Comparison of ENCODE assay signal across 19 cellular contexts in the genomic region with DNA sequence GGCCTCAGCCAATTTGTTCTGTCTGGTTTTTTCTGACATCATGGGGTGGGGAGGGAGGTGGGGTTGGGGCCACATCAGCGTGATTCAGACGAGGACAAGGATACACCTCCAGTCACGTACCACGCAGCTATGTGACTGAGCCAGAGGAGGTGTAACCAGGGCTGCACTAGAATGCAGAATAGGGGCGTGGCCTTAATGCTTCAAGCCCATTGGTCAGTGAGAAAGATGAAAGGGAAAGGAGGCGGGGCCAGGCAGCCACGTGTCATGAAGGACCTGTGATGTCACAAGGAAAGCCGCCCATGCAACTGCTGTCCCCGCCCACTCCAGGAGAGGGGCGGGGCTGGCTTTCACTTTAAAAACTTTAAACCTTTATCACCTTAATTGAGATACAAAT. TPM values are rescaled to one million over a fixed set of nuclear protein-coding genes. Genes with fewer than 3 reads are reported as not detected.
DNase-seq lines count a peak whose midpoint lies in the region; TF ChIP-seq lines count a peak whose summit lies in the region.
"Had no signal": no experiment of that assay in that cellular context is flagged by ENCODE, and none has a peak within 500 bp of the region (broad histone marks: within the 10 kb centered on the region; RNA-seq: fewer than 3 reads in every experiment).

A gene with protein sequence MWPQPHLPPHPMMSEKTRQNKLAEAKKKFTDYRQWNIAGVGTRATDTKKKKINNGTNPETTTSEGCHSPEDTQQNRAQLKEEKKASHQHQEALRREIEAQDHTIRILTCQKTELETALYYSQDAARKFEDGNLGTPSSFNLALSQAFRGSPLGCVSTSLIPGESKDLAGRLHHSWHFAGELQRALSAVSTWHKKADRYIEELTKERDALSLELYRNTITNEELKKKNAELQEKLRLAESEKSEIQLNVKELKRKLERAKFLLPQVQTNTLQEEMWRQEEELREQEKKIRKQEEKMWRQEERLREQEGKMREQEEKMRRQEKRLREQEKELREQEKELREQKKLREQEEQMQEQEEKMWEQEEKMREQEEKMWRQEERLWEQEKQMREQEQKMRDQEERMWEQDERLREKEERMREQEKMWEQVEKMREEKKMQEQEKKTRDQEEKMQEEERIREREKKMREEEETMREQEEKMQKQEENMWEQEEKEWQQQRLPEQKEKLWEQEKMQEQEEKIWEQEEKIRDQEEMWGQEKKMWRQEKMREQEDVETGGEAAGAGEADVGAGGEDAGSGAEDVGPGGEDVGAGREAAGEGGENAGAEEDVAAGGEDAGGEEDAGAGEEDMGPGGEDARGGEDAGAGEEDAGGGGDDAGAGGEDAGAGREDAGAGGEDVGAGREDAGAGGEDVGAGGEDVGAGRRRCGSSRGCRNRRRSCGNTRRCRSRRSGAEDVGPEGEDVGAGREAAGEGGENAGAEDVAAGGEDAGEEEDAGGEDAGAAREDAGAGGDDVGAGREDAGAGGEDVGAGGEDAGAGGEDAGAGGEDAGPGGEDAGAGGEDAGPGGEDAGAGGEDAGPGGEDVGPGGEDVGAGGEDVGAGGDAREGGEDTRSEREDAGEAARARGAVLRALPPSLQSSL (minus strand): TSS at position 137 of the 394 bp plus-strand sequence. CDS start 62 bp downstream, at position 75.

- peak; percentile 3 to 13 for DNase-seq in stimulated activated CD4-positive, alpha-beta T cell treated with anti-CD3 and anti-CD28 coated beads, Interleukin-4, amount 100 ng/mL, for 48 hours (ENCODE audit: low read depth in 2 of 2)
- no peak for DNase-seq in stimulated activated CD4-positive, alpha-beta T cell treated with anti-CD3 and anti-CD28 coated beads, Interleukin-2, amount 100 ng/mL, for 48 hours
- DNase-seq in HT1080 (ENCODE audit: low read depth) (peak; percentile 59), SK-MEL-5 (ENCODE audit: low read depth, low spot score) (peak; percentile 58), Ammon's horn (ENCODE audit: low spot score) (no peak), H4 (ENCODE audit: low spot score) (no peak), GM13977 (ENCODE audit: low spot score) (no peak)
- DNase-seq: activated CD8-positive, alpha-beta memory T cell treated with anti-CD3 and anti-CD28 coated beads, Interleukin-2, amount 50 U/mL, for 48 hours; activated naive CD4-positive, alpha-beta T cell treated with anti-CD3 and anti-CD28 coated beads for 36 hours; CD4-positive, alpha-beta memory T cell; dermis blood vessel endothelial cell; esophagus squamous epithelium; HFFc6; kidney glomerular epithelial cell; NCI-H1105; NCI-H446 had no signal

- no peak for TF ChIP-seq CTCF in GM13977 (IDR thresholded peaks at IDR 0.05; ENCODE audit: extremely low read depth, insufficient read depth, missing control alignments)

- in situ Hi-C loops in SK-MEL-5 (cut with HindIII; ENCODE audit: low pct_unique_long_range_greater_than_20kb, low sequenced_read_pairs) (no loop called here), GM13977 (cut with MboI; ENCODE audit: low pct_unique_long_range_greater_than_20kb, low sequenced_read_pairs, unreplicated experiment) (no loop called here)

RNA-seq across cellular contexts. Expression of the gene that starts here (rescaled TPM):
- not detected in 2 replicates for total RNA-seq in HT1080 (2014; rRNA removed; shearing (Covaris generic))
- not detected in 2 replicates for polyA plus RNA-seq in HT1080 (2015; cell fraction: cytosol; rRNA removed)
- polyA plus RNA-seq in HT1080 (2015; cell fraction: nucleus; rRNA removed) = not detected in 2 replicates
- not detected in 2 replicates for total RNA-seq in SK-MEL-5 (2014; rRNA removed; shearing (Covaris generic))
- polyA plus RNA-seq in SK-MEL-5 (2015; cell fraction: cytosol; rRNA removed) = not detected in 2 replicates
- polyA plus RNA-seq in SK-MEL-5 (2015; cell fraction: nucleus; rRNA removed) = not detected in 2 replicates
- total RNA-seq in H4 (2014; rRNA removed; shearing (Covaris generic)) = not detected in 2 replicates
- total RNA-seq: activated naive CD4-positive, alpha-beta T cell treated with anti-CD3 and anti-CD28 coated beads for 36 hours; CD4-positive, alpha-beta memory T cell; dermis blood vessel endothelial cell; esophagus squamous epithelium; HFFc6; mesothelial cell of epicardium; right cardiac atrium; thoracic aorta had no signal
- polyA plus RNA-seq: CD4-positive, alpha-beta memory T cell; right cardiac atrium had no signal

Comparison
In these comparisons a context has a peak if more than half of its experiments do, and no peak if none do; other contexts are left out.
1. DNase-seq: peak in stimulated activated CD4-positive, alpha-beta T cell treated with anti-CD3 and anti-CD28 coated beads, Interleukin-4, amount 100 ng/mL, for 48 hours (2 of 2); none in stimulated activated CD4-positive, alpha-beta T cell treated with anti-CD3 and anti-CD28 coated beads, Interleukin-2, amount 100 ng/mL, for 48 hours (0 of 2), Ammon's horn (single experiment), H4 (single experiment) and GM13977 (single experiment).
2. Peak in DNase-seq in HT1080; RNA of the gene not detected or under 1 TPM.
3. Peak in DNase-seq in SK-MEL-5; RNA of the gene not detected or under 1 TPM.